In genomic region chr4:111699163-111699562, GRCh38 we compare ENCODE assay signal across 23 cellular contexts.
"Had no signal": no experiment of that assay in that cellular context is flagged by ENCODE, and none has a peak within 500 bp of the region (broad histone marks: within the 10 kb centered on the region; RNA-seq: fewer than 3 reads in every experiment).

No MANE protein-coding gene starts in this region.

- H3K4me3 ChIP-seq: MG63, SJSA1, SK-N-MC had no signal

- H3K27me3 ChIP-seq: MG63 had no signal

- H3K9me3 ChIP-seq: MG63, SJSA1 had no signal

- H3K36me3 ChIP-seq: MG63, SJSA1 had no signal

- H3K27ac ChIP-seq: SJSA1, SK-N-MC had no signal

- FAIRE-seq: RCC 7860 had no signal

- H3K4me1 ChIP-seq: SJSA1 had no signal

- DNase-seq: Karpas-422, KG1, MG63, NCI-H1092, NCI-H1105 treated with DMSO at 0.1 percent for 48 hours, NCI-H1417 treated with DMSO at 0.1 percent for 48 hours, NCI-H146, NCI-H1694 treated with DMSO at 0.1 percent for 48 hours, NCI-H2029, NCI-H2081 treated with DMSO at 0.1 percent for 48 hours, NCI-H2171, NCI-H226, NCI-H446, NCI-H510A, NCI-H524 treated with DMSO at 0.1 percent for 48 hours, NCI-H69, NCI-H774, Right ventricle myocardium superior, RPMI8226, SIG-M5 had no signal
